8 cellular contexts compared by ENCODE assay signal in genomic region chr3:13019243-13019701, GRCh38. TPM values are rescaled to one million over a fixed set of nuclear protein-coding genes. Genes with fewer than 3 reads are reported as not detected.
DNase-seq lines count a peak whose midpoint lies in the region; ATAC-seq and TF ChIP-seq lines count a peak whose summit lies in the region.

No MANE protein-coding gene starts in this region.

- H3F3A ChIP-seq in PC-3 (ENCODE audit: low read length, unreplicated experiment): no peaks in the 10 kb centered on the region

- H3K9me2 ChIP-seq in PC-3 (replicated peaks; ENCODE audit: low read length): no peaks in the 10 kb centered on the region

- H3K4me1 ChIP-seq in adipocyte (ENCODE audit: control insufficient read depth, insufficient read depth, low read length) (peaks cover 66% of the 10 kb centered on the region), skeletal muscle tissue (ENCODE audit: control insufficient read depth in 3 of 3, insufficient read depth in 3 of 3, low read length in 3 of 3) (peaks cover 58 to 74% (median 61%) of the 10 kb centered on the region in 3 donors), PC-3 (ENCODE audit: insufficient read depth, low read length) (peaks cover 21% of the 10 kb centered on the region)

- TF ChIP-seq CTCF in GM12875 (IDR thresholded peaks at IDR 0.05; ENCODE audit: borderline replicate concordance, insufficient read depth, low read depth, low read length): no peak
- no peak for TF ChIP-seq CTCF in PC-3 (conservative IDR thresholded peaks at IDR 0.05; ENCODE audit: low read depth, low read length)

- H3K9me3 ChIP-seq in adipocyte (ENCODE audit: control insufficient read depth, low read length) (no peaks in the 10 kb centered on the region), skeletal muscle tissue (ENCODE audit: control insufficient read depth in 3 of 3, low read length in 3 of 3) (no peaks in the 10 kb centered on the region), PC-3 (ENCODE audit: low read length) (no peaks in the 10 kb centered on the region)

- intact Hi-C loops in PC-3 (cut with micrococcal nuclease): no loop called here

- H3K27ac ChIP-seq in skeletal muscle tissue (ENCODE audit: low read depth, low read length): peak overlapping the region; percentile 79
- no peak overlapping the region for H3K27ac ChIP-seq in PC-3 (ENCODE audit: low read length)

- H3K27me3 ChIP-seq in adipocyte (replicated peaks; ENCODE audit: control insufficient read depth, insufficient read depth, low read length) (no peaks in the 10 kb centered on the region), skeletal muscle tissue (ENCODE audit: control insufficient read depth in 3 of 3, insufficient read depth in 3 of 3, low read length in 3 of 3) (no peaks in the 10 kb centered on the region), PC-3 (ENCODE audit: low read length) (no peaks in the 10 kb centered on the region)

- no peaks in the 10 kb centered on the region for H3K79me2 ChIP-seq in PC-3 (ENCODE audit: low read length)

- H3K9ac ChIP-seq in adipocyte (ENCODE audit: low read length): peak overlapping the region; percentile 79
- peak overlapping the region; percentile 59 to 76 (median 74) for H3K9ac ChIP-seq in skeletal muscle tissue (ENCODE audit: low read depth in 1 of 3, low read length in 3 of 3)
- H3K9ac ChIP-seq in PC-3 (ENCODE audit: low read length): no peak overlapping the region

- H3K36me3 ChIP-seq in adipocyte (ENCODE audit: control insufficient read depth, insufficient read depth, low read length, severe bottlenecking) (no peaks in the 10 kb centered on the region), skeletal muscle tissue (ENCODE audit: control insufficient read depth in 3 of 3, insufficient read depth in 3 of 3, low read length in 3 of 3) (no peaks in the 10 kb centered on the region), PC-3 (ENCODE audit: low read depth, low read length) (no peaks in the 10 kb centered on the region)

- POLR2A ChIA-PET in PC-3 (lab: Charles Lee; ENCODE audit: unreplicated experiment): no interaction called here

- BruUV-seq in PC-3 (replicated peaks; lab: Mats Ljungman, UMichigan): no TSS peak

- H3K4me2 ChIP-seq in PC-3 (ENCODE audit: low read length): no peak overlapping the region

- H4K20me1 ChIP-seq in PC-3 (ENCODE audit: low read length): no peaks in the 10 kb centered on the region

- H3K4me3 ChIP-seq in GM12875 (ENCODE audit: low read depth, low read length) (peak overlapping the region; percentile 79), adipocyte (ENCODE audit: low read length) (peak overlapping the region; percentile 79), skeletal muscle tissue (ENCODE audit: low read length in 3 of 3) (peak overlapping the region; percentile 51 to 63 (median 62)), PC-3 (ENCODE audit: low read length) (no peak overlapping the region)

- CTCF ChIA-PET in PC-3 (lab: Charles Lee): no interaction called here

- peak; percentile 84 for DNase-seq in adipocyte (ENCODE audit: low read depth)
- DNase-seq in hepatic stellate cell (ENCODE audit: low spot score): peak; percentile 76
- no peak for DNase-seq in 8988T
- no peak for DNase-seq in PC-3
- no peak for DNase-seq in activated gamma-delta T cell (lab: John Stamatoyannopoulos, UW)

- no peak overlapping the region for H2AFZ ChIP-seq in PC-3 (ENCODE audit: low read length)

- ATAC-seq in PC-3 (no peak), GM18861 (IDR thresholded peaks at IDR 0.05; ENCODE audit: unreplicated experiment) (no peak)

RNA-seq across cellular contexts. Expression of gene IQSEC1, which starts 54.0 kb away (rescaled TPM):
- total RNA-seq in skeletal muscle tissue (27.1 TPM), PC-3 (2014; rRNA removed) (37.9 and 56.2 TPM in 2 replicates)

Comparison
In these comparisons a context has a peak if more than half of its experiments do, and no peak if none do; other contexts are left out.
1. DNase-seq: peak in adipocyte (single experiment) and hepatic stellate cell (single experiment); none in 8988T (single experiment), PC-3 (single experiment) and activated gamma-delta T cell (single experiment).